In genomic region chr18:74110983-74111382, GRCh38 we compare ENCODE assay signal across 8 cellular contexts.
"Had no signal": no experiment of that assay in that cellular context is flagged by ENCODE, and none has a peak within 500 bp of the region (broad histone marks: within the 10 kb centered on the region; RNA-seq: fewer than 3 reads in every experiment).

No MANE protein-coding gene starts in this region.

- H3K27ac Mint-ChIP-seq: GM23338, H9, IgD-negative memory B cell had no signal

- DNase-seq: H9, HCEC 1CT had no signal

- H3K27ac ChIP-seq: HL-60 had no signal

- H3K4me3 Mint-ChIP-seq: GM23338, H9, IgD-negative memory B cell had no signal

- FAIRE-seq: H1, H54, HepG2 had no signal

- ATAC-seq: GM23338, HepG2 had no signal

- H3K4me3 ChIP-seq: GM23338 had no signal

- H3K27me3 Mint-ChIP-seq: IgD-negative memory B cell had no signal
